Comparison of ENCODE assay signal across 2 cellular contexts in genomic region chr2:99723632-99724031, GRCh38.
TF ChIP-seq lines count a peak whose summit lies in the region.

No MANE protein-coding gene starts in this region.

TF ChIP-seq in HepG2, 621 proteins besides CTCF, POLR2A, EP300 and RAD21:
- TF ChIP-seq ATF7 (IDR thresholded peaks at IDR 0.05) (peak; percentile 99), ATF7 (CRISPR knock-in tag; IDR thresholded peaks at IDR 0.05) (no peak), CREB1 (IDR thresholded peaks at IDR 0.05) (peak; percentile 95), CREB1 (CRISPR knock-in tag; IDR thresholded peaks at IDR 0.05) (no peak), CHD4 (IDR thresholded peaks at IDR 0.05; ENCODE audit: borderline replicate concordance, low read length) (no peak)

TF ChIP-seq in K562, 482 proteins besides CTCF, POLR2A, EP300 and RAD21:
- no peak for TF ChIP-seq CLOCK (CRISPR knock-in tag; IDR thresholded peaks at IDR 0.05; ENCODE audit: borderline replicate concordance)
- peak; percentile 31; the same call in 1 of the 2 replicates for TF ChIP-seq ATF3 (IDR thresholded peaks at IDR 0.05)
- TF ChIP-seq ATF3 (CRISPR knock-in tag; conservative IDR thresholded peaks at IDR 0.05), result no peak
